ENCODE assay signal across 25 cellular contexts in the genomic region with DNA sequence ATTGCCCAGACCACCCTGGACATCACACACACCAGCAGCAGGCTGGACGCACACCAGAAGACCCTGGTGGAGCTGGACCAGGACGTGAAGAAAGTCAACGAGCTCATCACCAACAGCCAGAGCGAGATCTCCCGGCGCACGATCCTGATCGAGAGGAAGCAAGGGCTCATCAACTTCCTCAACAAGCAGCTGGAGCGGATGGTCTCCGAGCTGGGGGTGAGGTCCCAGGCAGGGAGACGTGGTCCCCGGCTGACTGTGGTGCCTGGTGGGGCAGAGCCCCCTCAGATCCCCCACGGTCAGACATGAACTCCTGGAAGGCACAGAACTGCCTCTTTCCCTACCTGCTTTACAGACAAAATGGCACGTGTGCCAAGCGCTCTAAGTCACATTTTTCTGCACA.
"Had no signal": no experiment of that assay in that cellular context is flagged by ENCODE, and none has a peak within 500 bp of the region (broad histone marks: within the 10 kb centered on the region; RNA-seq: fewer than 3 reads in every experiment).

No MANE protein-coding gene starts in this region.

- H3K36me3 ChIP-seq: heart left ventricle, lower lobe of right lung had no signal

- H3K4me3 ChIP-seq: coronary artery, dorsolateral prefrontal cortex, esophagus muscularis mucosa, gastroesophageal sphincter, heart left ventricle, hepatocyte, lower lobe of right lung, mucosa of descending colon had no signal

- DNase-seq: dermis blood vessel endothelial cell; dorsolateral prefrontal cortex; effector CD4-positive, alpha-beta T cell; effector memory CD4-positive, alpha-beta T cell; foreskin keratinocyte; heart left ventricle; hypothalamus; immature natural killer cell; islet precursor cell; kidney; kidney glomerular epithelial cell; left colon; left ventricle myocardium superior; lower lobe of right lung; mesenchymal stem cell; mucosa of descending colon; naive B cell had no signal

- H3K36me3 Mint-ChIP-seq: immature natural killer cell, naive B cell had no signal

- H3K79me2 ChIP-seq: hepatocyte had no signal

- H2AFZ ChIP-seq: hepatocyte had no signal

- H3K27me3 ChIP-seq: dorsolateral prefrontal cortex, esophagus muscularis mucosa, foreskin keratinocyte, gastroesophageal sphincter, heart left ventricle, hepatocyte had no signal

- H3K27ac Mint-ChIP-seq: immature natural killer cell, mesothelial cell of epicardium had no signal

- H3K9me3 Mint-ChIP-seq: immature natural killer cell, mesothelial cell of epicardium had no signal

- H3K4me1 ChIP-seq: foreskin keratinocyte had no signal

- H3K9me3 ChIP-seq: esophagus muscularis mucosa, gastroesophageal sphincter, heart left ventricle, lower lobe of right lung, mucosa of descending colon had no signal

- H3K4me2 ChIP-seq: hepatocyte had no signal

- H3K4me3 Mint-ChIP-seq: immature natural killer cell, mesothelial cell of epicardium, naive B cell had no signal

- H3K27ac ChIP-seq: coronary artery, dorsolateral prefrontal cortex, esophagus muscularis mucosa, foreskin keratinocyte, gastroesophageal sphincter, heart left ventricle, hepatocyte, lower lobe of right lung had no signal

- FAIRE-seq: colon, endothelial cell of umbilical vein, frontal cortex, kidney had no signal
